ENCODE assay signal across 12 cellular contexts in genomic region chr1:214441119-214441518, GRCh38.
DNase-seq lines count a peak whose midpoint lies in the region; ATAC-seq and TF ChIP-seq lines count a peak whose summit lies in the region.
"Had no signal": no experiment of that assay in that cellular context is flagged by ENCODE, and none has a peak within 500 bp of the region (broad histone marks: within the 10 kb centered on the region; RNA-seq: fewer than 3 reads in every experiment).

No MANE protein-coding gene starts in this region.

- H3K36me3 Mint-ChIP-seq in nephron progenitor cell (ENCODE audit: low read depth), result peaks cover 15% of the 10 kb centered on the region
- H3K36me3 Mint-ChIP-seq: IgD-negative memory B cell had no signal

- TF ChIP-seq CTCF in NB4 (IDR thresholded peaks at IDR 0.05; ENCODE audit: low read depth, low read length) (no peak), cardiac fibroblast (IDR thresholded peaks at IDR 0.05; ENCODE audit: low read depth, low read length) (no peak), nephron progenitor cell (IDR thresholded peaks at IDR 0.05) (no peak)

- peaks cover 76% of the 10 kb centered on the region for H3K4me1 Mint-ChIP-seq in nephron progenitor cell

- no peak for TF ChIP-seq POLR2A in NB4 (IDR thresholded peaks at IDR 0.05; ENCODE audit: extremely low read depth, insufficient read length)

- H3K9me3 Mint-ChIP-seq in nephron progenitor cell, result no peaks in the 10 kb centered on the region
- H3K9me3 Mint-ChIP-seq: IgD-negative memory B cell had no signal

- no peak overlapping the region for H3K4me3 ChIP-seq in NB4 (ENCODE audit: low read depth, low read length)
- no peak overlapping the region for H3K4me3 ChIP-seq in cardiac fibroblast (replicated peaks in 1 of 2; ENCODE audit: low read depth in 2 of 2, low read length in 2 of 2)
- H3K4me3 ChIP-seq: vagina had no signal

- no peak overlapping the region for H3K4me3 Mint-ChIP-seq in nephron progenitor cell
- H3K4me3 Mint-ChIP-seq: IgD-negative memory B cell had no signal

- H3K27me3 Mint-ChIP-seq in nephron progenitor cell (ENCODE audit: low read depth, poor library complexity), result peaks cover 9% of the 10 kb centered on the region

- peak; percentile 97 for DNase-seq in EH (ENCODE audit: low read depth)
- peak; percentile 22 for DNase-seq in NB4 (ENCODE audit: low read depth)
- peak; percentile 65 to 77 for DNase-seq in cardiac fibroblast (ENCODE audit: low read depth in 2 of 2)
- no peak for DNase-seq in nephron progenitor cell
- DNase-seq in cortex of kidney (lab: John Stamatoyannopoulos, UW), result no peak
- DNase-seq in retina, result no peak
- DNase-seq: effector CD4-positive, alpha-beta T cell; NK-92 treated with Interleukin-12 subunit alpha and Interleukin-12 subunit beta, amount 100 ng/mL, for 24 hours had no signal

- H3K27ac Mint-ChIP-seq in nephron progenitor cell, result peak overlapping the region; percentile 33
- H3K27ac Mint-ChIP-seq: IgD-negative memory B cell had no signal

- ATAC-seq in HG02642 (IDR thresholded peaks at IDR 0.05; ENCODE audit: poor library complexity, unreplicated experiment) (no peak), GM18861 (IDR thresholded peaks at IDR 0.05; ENCODE audit: unreplicated experiment) (no peak)

Comparison
In these comparisons a context has a peak if more than half of its experiments do, and no peak if none do; other contexts are left out.
1. DNase-seq: peak in EH (single experiment), NB4 (single experiment) and cardiac fibroblast (2 of 2); none in nephron progenitor cell (single experiment), cortex of kidney (single experiment) and retina (single experiment).